ENCODE assay signal across 15 cellular contexts in the genomic region with DNA sequence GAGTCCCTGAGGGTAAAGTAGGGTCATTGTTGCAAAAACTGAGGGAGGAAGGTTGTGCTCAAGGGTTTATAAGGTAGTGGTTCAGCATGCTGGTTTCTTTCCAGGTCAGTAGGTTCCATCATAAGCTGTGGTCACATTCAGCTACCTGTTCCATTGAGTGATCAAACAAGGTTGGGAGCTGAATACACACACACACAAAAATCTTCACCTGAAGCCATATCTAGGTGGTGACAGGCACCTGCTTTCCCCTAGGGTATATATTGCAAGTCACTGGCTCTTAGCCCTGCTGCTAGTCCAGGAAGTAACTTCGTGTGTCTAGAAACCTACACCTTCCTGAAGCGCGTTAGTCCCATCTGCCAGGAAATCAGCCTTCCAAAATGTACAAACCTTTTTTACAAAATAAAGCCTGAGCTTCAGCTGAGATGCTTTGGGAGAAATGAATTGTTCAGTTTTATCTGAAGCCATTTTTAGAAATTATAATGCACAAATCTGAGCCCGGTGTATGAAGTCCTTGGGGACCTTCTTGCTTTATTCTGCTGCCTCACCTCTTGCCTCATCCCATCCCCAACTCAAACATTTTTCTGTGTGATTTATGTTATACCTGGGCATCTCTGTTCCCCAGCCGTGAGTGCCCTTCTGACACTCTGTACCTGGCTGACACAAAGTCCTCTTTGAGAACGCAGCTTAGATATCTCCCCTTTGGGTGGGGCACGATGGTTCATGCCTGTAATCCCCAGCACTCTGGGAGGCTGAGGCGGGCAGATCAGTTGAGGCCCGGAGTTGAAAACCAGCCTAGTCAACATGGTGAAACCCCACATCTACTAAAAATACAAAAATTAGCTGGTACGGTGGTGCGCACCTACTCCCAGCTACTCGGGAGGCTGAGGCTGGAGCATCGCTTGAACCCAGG. TPM values are rescaled to one million over a fixed set of nuclear protein-coding genes. Genes with fewer than 3 reads are reported as not detected.
A peak's percentile ranks its signal among the peaks of the same experiment; 100 is the strongest.
DNase-seq lines count a peak whose midpoint lies in the region; ATAC-seq and TF ChIP-seq lines count a peak whose summit lies in the region.
"Had no signal": no experiment of that assay in that cellular context is flagged by ENCODE, and none has a peak within 500 bp of the region (broad histone marks: within the 10 kb centered on the region; RNA-seq: fewer than 3 reads in every experiment).

No MANE protein-coding gene starts in this region.

- peaks cover 13% of the 10 kb centered on the region for H3K4me1 Mint-ChIP-seq in activated naive CD4-positive, alpha-beta T cell treated with anti-CD3 and anti-CD28 coated beads, Interleukin-2, amount 50 U/mL, for 24 hours

- ATAC-seq in body of pancreas, result no peak
- no peak for ATAC-seq in HG02763 (IDR thresholded peaks at IDR 0.05; ENCODE audit: unreplicated experiment)
- ATAC-seq: gastrocnemius medialis had no signal

- H3K27me3 Mint-ChIP-seq in activated naive CD4-positive, alpha-beta T cell treated with anti-CD3 and anti-CD28 coated beads, Interleukin-2, amount 50 U/mL, for 24 hours, result no peaks in the 10 kb centered on the region

- no peaks in the 10 kb centered on the region for H3K36me3 Mint-ChIP-seq in activated naive CD4-positive, alpha-beta T cell treated with anti-CD3 and anti-CD28 coated beads, Interleukin-2, amount 50 U/mL, for 24 hours

- intact Hi-C loops in colonic mucosa (cut with DNase I), result loop anchor here (10.0 kb wide), 1 partner anchor 207 kb away; no protein-coding TSS in a partner anchor
- intact Hi-C loops in body of pancreas (cut with DNase I), result loop anchor here (10.0 kb wide), 2 partner anchors 77 to 197 kb away; partner anchors contain the start of gene PVRIG

- WGBS in thymus, result 75% methylated on average over 13 of the region's 13 CpGs
- WGBS in body of pancreas, 2 donors, result 78 to 86% methylated on average over 12 to 13 of the region's 13 CpGs

- H3K4me3 ChIP-seq in colonic mucosa (no peak overlapping the region), thymus (ENCODE audit: low read length) (no peak overlapping the region), body of pancreas (no peak overlapping the region)
- H3K4me3 ChIP-seq: gastrocnemius medialis, thyroid gland had no signal

- H3K4me1 ChIP-seq in colonic mucosa (peaks cover 3% of the 10 kb centered on the region), thymus (ENCODE audit: control insufficient read depth, insufficient read depth, low read length) (peaks cover 4% of the 10 kb centered on the region), body of pancreas (peaks cover 5% of the 10 kb centered on the region)
- H3K4me1 ChIP-seq: gastrocnemius medialis had no signal

- no peak for DNase-seq in activated naive CD4-positive, alpha-beta T cell (lab: John Stamatoyannopoulos, UW)
- DNase-seq in NCI-H146 treated with DMSO at 0.1 percent for 48 hours (lab: John Stamatoyannopoulos, UW; ENCODE audit: unreplicated experiment), result peak; percentile 27
- no peak for DNase-seq in colonic mucosa
- DNase-seq in G401 (ENCODE audit: low spot score), result no peak
- DNase-seq in body of pancreas, result no peak
- DNase-seq: activated gamma-delta T cell treated with Interleukin-2 at 50 U/mL for 16 hours; central memory CD4-positive, alpha-beta T cell; DMS 273 treated with DMSO at 0.1 percent for 48 hours; gastrocnemius medialis; NCI-H510A treated with DMSO at 0.1 percent for 48 hours; T1000; thyroid gland had no signal

- H3K27me3 ChIP-seq in colonic mucosa, result no peaks in the 10 kb centered on the region
- H3K27me3 ChIP-seq in thymus (ENCODE audit: control insufficient read depth, insufficient read depth), result no peaks in the 10 kb centered on the region
- H3K27me3 ChIP-seq in body of pancreas, result no peaks in the 10 kb centered on the region
- H3K27me3 ChIP-seq: thyroid gland had no signal

- no peaks in the 10 kb centered on the region for H3K9me3 ChIP-seq in colonic mucosa
- H3K9me3 ChIP-seq in thymus (ENCODE audit: control insufficient read depth), result no peaks in the 10 kb centered on the region
- no peaks in the 10 kb centered on the region for H3K9me3 ChIP-seq in body of pancreas
- H3K9me3 ChIP-seq: gastrocnemius medialis, thyroid gland had no signal

- no peaks in the 10 kb centered on the region for H3K36me3 ChIP-seq in colonic mucosa
- no peaks in the 10 kb centered on the region for H3K36me3 ChIP-seq in thymus (ENCODE audit: control insufficient read depth, insufficient read depth)
- no peaks in the 10 kb centered on the region for H3K36me3 ChIP-seq in body of pancreas (replicated peaks in 1 of 2; ENCODE audit: insufficient read depth in 1 of 2, low read depth in 2 of 2)
- H3K36me3 ChIP-seq: gastrocnemius medialis, thyroid gland had no signal

- no peak for TF ChIP-seq CTCF in colonic mucosa (IDR thresholded peaks at IDR 0.05)
- no peak for TF ChIP-seq CTCF in body of pancreas (IDR thresholded peaks at IDR 0.05)

- no peak overlapping the region for H3K4me3 Mint-ChIP-seq in activated naive CD4-positive, alpha-beta T cell treated with anti-CD3 and anti-CD28 coated beads, Interleukin-2, amount 50 U/mL, for 24 hours

- H3K27ac ChIP-seq in colonic mucosa (no peak overlapping the region), thymus (ENCODE audit: low read depth) (peak overlapping the region; percentile 46), body of pancreas (no peak overlapping the region)
- H3K27ac ChIP-seq: gastrocnemius medialis, thyroid gland had no signal

- H3K27ac Mint-ChIP-seq in activated naive CD4-positive, alpha-beta T cell treated with anti-CD3 and anti-CD28 coated beads, Interleukin-2, amount 50 U/mL, for 24 hours, result peak overlapping the region; percentile 60

- no peak for TF ChIP-seq POLR2A in body of pancreas (IDR thresholded peaks at IDR 0.05)

- no peaks in the 10 kb centered on the region for H3K9me3 Mint-ChIP-seq in activated naive CD4-positive, alpha-beta T cell treated with anti-CD3 and anti-CD28 coated beads, Interleukin-2, amount 50 U/mL, for 24 hours

- peak overlapping the region; percentile 12 to 58 for H3K9ac ChIP-seq in colonic mucosa (ENCODE audit: low read depth in 2 of 2, low read length in 2 of 2)

- in situ Hi-C loops in G401 (cut with HindIII; ENCODE audit: low sequenced_read_pairs), result no loop called here

RNA-seq across cellular contexts. Expression of gene LAMTOR4, which starts 10.6 kb away (rescaled TPM):
- total RNA-seq in colonic mucosa, result 100 to 1,000 TPM; 230 to 268 TPM
- polyA plus RNA-seq in thymus, result 448 TPM
- 97.5 and 231 TPM in 2 replicates for total RNA-seq in G401 (2014; rRNA removed; shearing (Covaris generic))
- total RNA-seq in body of pancreas, result 100 to 1,000 TPM in 1 of 2 donors, 10 to 100 TPM in 1; 86.1 to 119 TPM

RNA-seq across cellular contexts. Expression of gene MBLAC1, which starts 11.3 kb away (rescaled TPM):
- total RNA-seq in colonic mucosa (1 to 10 TPM; 1.9 to 4.1 TPM), body of pancreas (1 to 10 TPM; 2.1 to 5.3 TPM)
- 2.0 TPM for polyA plus RNA-seq in thymus
- total RNA-seq in G401 (2014; rRNA removed; shearing (Covaris generic)), result 1.7 and 2.9 TPM in 2 replicates

RNA-seq across cellular contexts. Expression of gene CNPY4, which starts 18.7 kb away (rescaled TPM):
- total RNA-seq in colonic mucosa (10 to 100 TPM in 1 of 2 donors, 1 to 10 TPM in 1; 8.4 to 10.6 TPM), body of pancreas (1 to 10 TPM in 1 of 2 donors, under 1 TPM in 1; 0.99 to 2.3 TPM)
- polyA plus RNA-seq in thymus, result 19.0 TPM
- total RNA-seq in G401 (2014; rRNA removed; shearing (Covaris generic)), result 26.6 and 30.0 TPM in 2 replicates

RNA-seq across cellular contexts. Expression of gene TAF6, which starts 18.9 kb away (rescaled TPM):
- total RNA-seq in colonic mucosa (10 to 100 TPM; 28.7 to 67.3 TPM), body of pancreas (10 to 100 TPM; 30.4 to 51.7 TPM)
- polyA plus RNA-seq in thymus, result 25.7 TPM
- total RNA-seq in G401 (2014; rRNA removed; shearing (Covaris generic)), result 26.6 and 45.6 TPM in 2 replicates

RNA-seq across cellular contexts. Expression of gene TRAPPC14, which starts 20.4 kb away (rescaled TPM):
- total RNA-seq in colonic mucosa (10 to 100 TPM; 40.3 to 69.5 TPM), body of pancreas (10 to 100 TPM in 1 of 2 donors, 1 to 10 TPM in 1; 7.3 to 27.7 TPM)
- 46.9 TPM for polyA plus RNA-seq in thymus
- total RNA-seq in G401 (2014; rRNA removed; shearing (Covaris generic)), result 9.0 and 14.4 TPM in 2 replicates
